Comparison of ENCODE assay signal across 8 cellular contexts in genomic region chr22:41925783-41926460, GRCh38. TPM values are rescaled to one million over a fixed set of nuclear protein-coding genes. Genes with fewer than 3 reads are reported as not detected.
A peak's percentile ranks its signal among the peaks of the same experiment; 100 is the strongest.
DNase-seq lines count a peak whose midpoint lies in the region; ATAC-seq and TF ChIP-seq lines count a peak whose summit lies in the region.

No MANE protein-coding gene starts in this region.

- in situ Hi-C loops in transverse colon (cut with MboI; ENCODE audit: low pct_ligation_motif_present in 1 of 4, low pct_unique_long_range_greater_than_20kb in 1 of 4, low sequenced_read_pairs in 3 of 4), result loop anchor here in 1 of 4 donors (25.0 kb wide), 1 partner anchor 114 kb away; the partner anchor contains the start of gene CCDC134

- no peaks in the 10 kb centered on the region for H3K36me3 ChIP-seq in CD4-positive, alpha-beta memory T cell (ENCODE audit: insufficient read depth, low read length)
- H3K36me3 ChIP-seq in esophagus (ENCODE audit: control insufficient read depth in 2 of 2, insufficient read depth in 2 of 2, low read length in 1 of 2) (no peaks in the 10 kb centered on the region), neural progenitor cell (no peaks in the 10 kb centered on the region), transverse colon (no peaks in the 10 kb centered on the region)

- ATAC-seq in GM21381 (IDR thresholded peaks at IDR 0.05; ENCODE audit: unreplicated experiment) (peak; percentile 33), HG03565 (IDR thresholded peaks at IDR 0.05; ENCODE audit: unreplicated experiment) (no peak)

- H3K36me3 Mint-ChIP-seq in CD4-positive, alpha-beta memory T cell, result no peaks in the 10 kb centered on the region
- peaks cover 2% of the 10 kb centered on the region for H3K36me3 Mint-ChIP-seq in neural progenitor cell

- intact Hi-C loops in CD4-positive, alpha-beta memory T cell (cut with micrococcal nuclease), result loop anchor here (1.0 to 5.0 kb wide), 2 partner anchors 14 to 64 kb away; no protein-coding TSS in a partner anchor
- intact Hi-C loops in transverse colon (cut with DNase I; ENCODE audit: low total_unique reads), result no loop called here

- no peaks in the 10 kb centered on the region for H3K27me3 ChIP-seq in CD4-positive, alpha-beta memory T cell (ENCODE audit: insufficient read depth, low read length)
- H3K27me3 ChIP-seq in esophagus (ENCODE audit: control insufficient read depth in 1 of 2, insufficient read depth in 2 of 2, low read length in 2 of 2), result peaks cover 0 to 9% of the 10 kb centered on the region in 2 donors
- peaks cover 76% of the 10 kb centered on the region for H3K27me3 ChIP-seq in neural progenitor cell
- peaks cover 45% of the 10 kb centered on the region for H3K27me3 ChIP-seq in transverse colon

- no peaks in the 10 kb centered on the region for H3K79me2 ChIP-seq in neural progenitor cell (ENCODE audit: low read depth)

- H3K9me3 ChIP-seq in CD4-positive, alpha-beta memory T cell (ENCODE audit: control insufficient read depth in 1 of 2, low read length in 2 of 2), result no peaks in the 10 kb centered on the region
- H3K9me3 ChIP-seq in esophagus (ENCODE audit: control insufficient read depth in 2 of 2, insufficient read depth in 1 of 2, low read depth in 1 of 2, low read length in 1 of 2) (no peaks in the 10 kb centered on the region), neural progenitor cell (ENCODE audit: low read depth) (no peaks in the 10 kb centered on the region), transverse colon (no peaks in the 10 kb centered on the region)

- H4K20me1 ChIP-seq in neural progenitor cell (ENCODE audit: low read depth), result peaks cover 12% of the 10 kb centered on the region

- H2AFZ ChIP-seq in neural progenitor cell (replicated peaks), result peak overlapping the region; percentile 52

- peak overlapping the region; percentile 73 to 87 (median 82) for H3K4me3 Mint-ChIP-seq in CD4-positive, alpha-beta memory T cell
- H3K4me3 Mint-ChIP-seq in neural progenitor cell, result peak overlapping the region; percentile 72

- peak; percentile 73 to 82 (median 77) for DNase-seq in CD4-positive, alpha-beta memory T cell
- peak; percentile 56 for DNase-seq in NCI-H2029 (lab: John Stamatoyannopoulos, UW)
- DNase-seq in activated CD8-positive, alpha-beta memory T cell treated with anti-CD3 and anti-CD28 coated beads for 48 hours (ENCODE audit: low read depth in 2 of 3, low spot score in 2 of 3), result peak in 2 of 3 experiments; percentile 49 to 68
- peak; percentile 87 for DNase-seq in neural progenitor cell (ENCODE audit: low spot score)
- peak; percentile 87 for DNase-seq in transverse colon

- CTCF ChIA-PET in CD4-positive, alpha-beta memory T cell (lab: Charles Lee; ENCODE audit: partially characterized antibody), result interaction anchor here (0.6 to 6.7 kb wide), 23 partner anchors 9 to 259 kb away, joined by 3 to 115 read pairs (median 4); partner anchors contain the start of genes CCDC134, CENPM and MEI1

- peaks cover 0 to 3% (median 0%) of the 10 kb centered on the region in 8 donors for H3K9me3 Mint-ChIP-seq in CD4-positive, alpha-beta memory T cell
- H3K9me3 Mint-ChIP-seq in neural progenitor cell, result no peaks in the 10 kb centered on the region

- H3K4me3 ChIP-seq in CD4-positive, alpha-beta memory T cell (ENCODE audit: low read length in 2 of 2), result peak overlapping the region in 1 of 2 donors; percentile 43
- H3K4me3 ChIP-seq in esophagus (ENCODE audit: low read depth in 1 of 2, low read length in 2 of 2) (peak overlapping the region; percentile 50 to 52), neural progenitor cell (peak overlapping the region; percentile 43), transverse colon (peak overlapping the region; percentile 14 to 63 (median 44))

- no peak for TF ChIP-seq POLR2A in transverse colon (IDR thresholded peaks at IDR 0.05)

- peaks cover 15% of the 10 kb centered on the region for H3K4me1 ChIP-seq in CD4-positive, alpha-beta memory T cell (ENCODE audit: insufficient read depth, low read length)
- H3K4me1 ChIP-seq in esophagus (ENCODE audit: control insufficient read depth in 2 of 2, insufficient read depth in 2 of 2, low read length in 1 of 2), result peaks cover 0 to 5% of the 10 kb centered on the region in 2 donors
- peaks cover 12% of the 10 kb centered on the region for H3K4me1 ChIP-seq in neural progenitor cell
- peaks cover 0 to 14% (median 12%) of the 10 kb centered on the region in 4 donors for H3K4me1 ChIP-seq in transverse colon

- H3K27ac ChIP-seq in CD4-positive, alpha-beta memory T cell (ENCODE audit: low read depth, low read length), result no peak overlapping the region
- H3K27ac ChIP-seq in esophagus (ENCODE audit: low read depth in 2 of 2, low read length in 1 of 2) (no peak overlapping the region), neural progenitor cell (no peak overlapping the region), transverse colon (peak overlapping the region in 3 of 4 donors; percentile 18 to 65 (median 34))

- peak; percentile 83 for TF ChIP-seq CTCF in neural progenitor cell (IDR thresholded peaks at IDR 0.05)
- TF ChIP-seq CTCF in transverse colon (IDR thresholded peaks at IDR 0.05), result peak; percentile 38 to 83 (median 68)

- H3K27ac Mint-ChIP-seq in CD4-positive, alpha-beta memory T cell, result peak overlapping the region; percentile 57 to 83 (median 71)
- H3K27ac Mint-ChIP-seq in neural progenitor cell, result no peak overlapping the region

- TF ChIP-seq EP300 in transverse colon (IDR thresholded peaks at IDR 0.05; ENCODE audit: low read depth), result no peak

- H3K4me1 Mint-ChIP-seq in CD4-positive, alpha-beta memory T cell, result peaks cover 3 to 25% (median 9%) of the 10 kb centered on the region in 4 donors
- peaks cover 27% of the 10 kb centered on the region for H3K4me1 Mint-ChIP-seq in neural progenitor cell

- H3F3A ChIP-seq in neural progenitor cell (ENCODE audit: low read depth), result peaks cover 33% of the 10 kb centered on the region

- no peaks in the 10 kb centered on the region for H3K27me3 Mint-ChIP-seq in CD4-positive, alpha-beta memory T cell
- peaks cover 18% of the 10 kb centered on the region for H3K27me3 Mint-ChIP-seq in neural progenitor cell (ENCODE audit: insufficient read depth, low read depth)

- H3K4me2 ChIP-seq in neural progenitor cell, result peak overlapping the region; percentile 72

- no peak overlapping the region for H3K9ac ChIP-seq in neural progenitor cell

- POLR2A ChIA-PET in CD4-positive, alpha-beta memory T cell (lab: Charles Lee; ENCODE audit: partially characterized antibody), result interaction anchor here (0.7 to 8.0 kb wide), 17 partner anchors 9 to 518 kb away, joined by 3 to 223 read pairs (median 6); partner anchors contain the start of genes CCDC134, CENPM, SHISA8 and SMDT1

- WGBS in esophagus, 2 donors, result 5 to 7% methylated on average over 33 to 46 of the region's 48 CpGs
- 6% methylated on average over 23 of the region's 48 CpGs; no CpG with 5 or more reads in 1 of the 2 donors for WGBS in transverse colon (ENCODE audit: low coverage in 1 of 2), 2 donors

RNA-seq across cellular contexts. Expression of gene TNFRSF13C, which starts 0.7 kb away (rescaled TPM):
- total RNA-seq in CD4-positive, alpha-beta memory T cell, result 10 to 100 TPM; 14.3 to 14.8 TPM
- polyA plus RNA-seq in CD4-positive, alpha-beta memory T cell, result 1 to 10 TPM in 1 of 2 donors, under 1 TPM in 1; 0.37 to 1.4 TPM
- under 1 TPM; 0.36 to 0.47 TPM for polyA plus RNA-seq in esophagus
- total RNA-seq in neural progenitor cell (ENCODE audit: low replicate concordance), result 2.2 and 2.7 TPM in 2 replicates
- total RNA-seq in transverse colon, result 10 to 100 TPM in 1 of 4 donors, 1 to 10 TPM in 1, under 1 TPM in 2; 0.20 to 15.3 (median 4.3) TPM

RNA-seq across cellular contexts. Expression of gene SHISA8, which starts 11.0 kb away (rescaled TPM):
- total RNA-seq in CD4-positive, alpha-beta memory T cell, result not detected
- not detected for polyA plus RNA-seq in CD4-positive, alpha-beta memory T cell
- polyA plus RNA-seq in esophagus, result under 1 TPM in 1 of 2 donors, not detected in 1; 0.07 TPM
- not detected in 2 replicates for total RNA-seq in neural progenitor cell (ENCODE audit: low replicate concordance)
- total RNA-seq in transverse colon, result under 1 TPM in 1 of 4 donors, not detected in 3; 0.32 TPM

RNA-seq across cellular contexts. Expression of gene CENPM, which starts 21.0 kb away (rescaled TPM):
- total RNA-seq in CD4-positive, alpha-beta memory T cell, result 10 to 100 TPM in 1 of 2 experiments, 1 to 10 TPM in 1; 7.6 to 12.0 TPM
- polyA plus RNA-seq in CD4-positive, alpha-beta memory T cell, result 10 to 100 TPM; 14.1 to 19.2 TPM
- 10 to 100 TPM; 16.5 to 18.8 TPM for polyA plus RNA-seq in esophagus
- total RNA-seq in neural progenitor cell (ENCODE audit: low replicate concordance) (20.2 and 45.3 TPM in 2 replicates), transverse colon (10 to 100 TPM in 2 of 4 donors, 1 to 10 TPM in 1, not detected in 1; 6.0 to 22.9 (median 11.0) TPM)

RNA-seq across cellular contexts. Expression of gene SEPTIN3, which starts 43.3 kb away (rescaled TPM):
- total RNA-seq in CD4-positive, alpha-beta memory T cell, result under 1 TPM; 0.36 to 0.81 TPM
- polyA plus RNA-seq in CD4-positive, alpha-beta memory T cell, result not detected
- under 1 TPM; 0.11 to 0.18 TPM for polyA plus RNA-seq in esophagus
- total RNA-seq in neural progenitor cell (ENCODE audit: low replicate concordance) (12.8 and 20.5 TPM in 2 replicates), transverse colon (under 1 TPM in 2 of 4 donors, not detected in 2; 0.48 to 0.68 TPM)

Comparison
In these comparisons a context has a peak if more than half of its experiments do, and no peak if none do; other contexts are left out.
1. H3K27ac ChIP-seq: peak in transverse colon (3 of 4); none in CD4-positive, alpha-beta memory T cell (single experiment), esophagus (0 of 2) and neural progenitor cell (single experiment).
2. Peak in every context shown above with its lines, with median percentiles within 50 percentile points of each other: DNase-seq.